In the genomic region with DNA sequence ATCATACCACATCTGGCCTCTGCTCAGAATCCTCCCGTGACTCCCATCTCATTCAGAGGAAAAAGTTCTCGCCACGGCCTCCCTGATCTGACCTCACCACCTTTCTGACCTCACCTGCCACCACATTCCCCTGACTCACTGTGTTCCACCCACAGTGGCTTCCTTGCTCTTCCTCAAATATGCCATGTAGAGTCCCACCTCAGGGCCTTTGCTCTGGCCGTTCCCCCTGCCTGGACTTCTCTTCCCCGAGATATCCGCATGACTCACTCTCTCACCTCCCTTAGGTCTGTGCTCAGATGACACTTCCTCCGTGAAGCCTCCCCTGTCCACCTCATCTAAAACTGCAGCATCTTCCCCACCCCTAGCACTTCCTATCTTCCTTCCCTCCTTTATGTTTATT, we compare ENCODE assay signal across 21 cellular contexts. TPM values are rescaled to one million over a fixed set of nuclear protein-coding genes. Genes with fewer than 3 reads are reported as not detected.
A peak's percentile ranks its signal among the peaks of the same experiment; 100 is the strongest.
DNase-seq lines count a peak whose midpoint lies in the region; ATAC-seq and TF ChIP-seq lines count a peak whose summit lies in the region.
"Had no signal": no experiment of that assay in that cellular context is flagged by ENCODE, and none has a peak within 500 bp of the region (broad histone marks: within the 10 kb centered on the region; RNA-seq: fewer than 3 reads in every experiment).

No MANE protein-coding gene starts in this region.

- no peaks in the 10 kb centered on the region for H3K36me3 Mint-ChIP-seq in activated naive CD4-positive, alpha-beta T cell treated with anti-CD3 and anti-CD28 coated beads, Interleukin-2, amount 50 U/mL, for 24 hours
- H3K36me3 Mint-ChIP-seq in WTC11 (no peaks in the 10 kb centered on the region), neural progenitor cell (peaks cover 2% of the 10 kb centered on the region)
- H3K36me3 Mint-ChIP-seq: memory B cell, natural killer cell had no signal

- H2AFZ ChIP-seq in neural progenitor cell (replicated peaks), result no peak overlapping the region

- no peak overlapping the region for H3K4me2 ChIP-seq in neural progenitor cell

- H3K9me3 Mint-ChIP-seq in activated naive CD4-positive, alpha-beta T cell treated with anti-CD3 and anti-CD28 coated beads, Interleukin-2, amount 50 U/mL, for 24 hours, result no peaks in the 10 kb centered on the region
- H3K9me3 Mint-ChIP-seq in WTC11 (no peaks in the 10 kb centered on the region), neural progenitor cell (peaks cover 3% of the 10 kb centered on the region)
- H3K9me3 Mint-ChIP-seq: natural killer cell had no signal

- peaks cover 3% of the 10 kb centered on the region for H3K4me1 ChIP-seq in neural progenitor cell

- H3K9ac ChIP-seq in neural progenitor cell, result no peak overlapping the region

- H3K27ac Mint-ChIP-seq in activated naive CD4-positive, alpha-beta T cell treated with anti-CD3 and anti-CD28 coated beads, Interleukin-2, amount 50 U/mL, for 24 hours, result peak overlapping the region; percentile 42
- H3K27ac Mint-ChIP-seq in WTC11 (peak overlapping the region; percentile 55), neural progenitor cell (no peak overlapping the region)

- ATAC-seq in WTC11 (no peak), GM18858 (IDR thresholded peaks at IDR 0.05; ENCODE audit: unreplicated experiment) (no peak)
- ATAC-seq: heart right ventricle, Right ventricle myocardium inferior had no signal

- peaks cover 26% of the 10 kb centered on the region for H3F3A ChIP-seq in neural progenitor cell (ENCODE audit: low read depth)

- no peaks in the 10 kb centered on the region for H3K79me2 ChIP-seq in neural progenitor cell (ENCODE audit: low read depth)

- H3K36me3 ChIP-seq in neural progenitor cell, result no peaks in the 10 kb centered on the region
- H3K36me3 ChIP-seq: heart right ventricle had no signal

- H3K27me3 Mint-ChIP-seq in activated naive CD4-positive, alpha-beta T cell treated with anti-CD3 and anti-CD28 coated beads, Interleukin-2, amount 50 U/mL, for 24 hours, result no peaks in the 10 kb centered on the region
- H3K27me3 Mint-ChIP-seq in WTC11 (ENCODE audit: low read depth) (no peaks in the 10 kb centered on the region; the same call in 1 of the 2 replicates), neural progenitor cell (ENCODE audit: insufficient read depth, low read depth) (peaks cover 2% of the 10 kb centered on the region)
- H3K27me3 Mint-ChIP-seq: memory B cell had no signal

- no peak overlapping the region for H3K4me3 ChIP-seq in neural progenitor cell
- H3K4me3 ChIP-seq: heart right ventricle, skin epidermis had no signal

- no peak for DNase-seq in activated naive CD4-positive, alpha-beta T cell (lab: John Stamatoyannopoulos, UW)
- peak; percentile 15 for DNase-seq in HK-2 (ENCODE audit: unreplicated experiment)
- DNase-seq in WTC11 (ENCODE audit: low spot score), result no peak
- peak; percentile 8 for DNase-seq in neural progenitor cell (ENCODE audit: low spot score)
- DNase-seq in inferior parietal cortex (ENCODE audit: extremely low spot score), result no peak
- no peak for DNase-seq in activated CD4-positive, CD25-positive, alpha-beta regulatory T cell treated with anti-CD3 and anti-CD28 coated beads, Interleukin-2, amount 50 U/mL, for 72 hours
- DNase-seq: activated gamma-delta T cell; COR-L47; EL; HCEC 1CT; heart right ventricle; natural killer cell; NCI-H1436 treated with DMSO at 0.1 percent for 48 hours; stimulated activated CD4-positive, alpha-beta T cell treated with anti-CD3 and anti-CD28 coated beads, Interleukin-4, amount 100 ng/mL, for 24 hours; substantia nigra; SW 1271 had no signal

- no peaks in the 10 kb centered on the region for H3K9me3 ChIP-seq in neural progenitor cell (ENCODE audit: low read depth)
- H3K9me3 ChIP-seq: heart right ventricle had no signal

- H3K27me3 ChIP-seq in neural progenitor cell, result no peaks in the 10 kb centered on the region

- H3K4me1 Mint-ChIP-seq in activated naive CD4-positive, alpha-beta T cell treated with anti-CD3 and anti-CD28 coated beads, Interleukin-2, amount 50 U/mL, for 24 hours, result peaks cover 18% of the 10 kb centered on the region
- peaks cover 17% of the 10 kb centered on the region for H3K4me1 Mint-ChIP-seq in WTC11
- peaks cover 5% of the 10 kb centered on the region for H3K4me1 Mint-ChIP-seq in neural progenitor cell

- no peak overlapping the region for H3K27ac ChIP-seq in neural progenitor cell
- H3K27ac ChIP-seq: heart right ventricle, skin epidermis had no signal

- POLR2A ChIA-PET in WTC11 (lab: Charles Lee), result no interaction called here

- H4K20me1 ChIP-seq in neural progenitor cell (ENCODE audit: low read depth), result peaks cover 4% of the 10 kb centered on the region

- CTCF ChIA-PET in WTC11 (lab: Charles Lee), result no interaction called here

- no peak overlapping the region for H3K4me3 Mint-ChIP-seq in activated naive CD4-positive, alpha-beta T cell treated with anti-CD3 and anti-CD28 coated beads, Interleukin-2, amount 50 U/mL, for 24 hours
- no peak overlapping the region for H3K4me3 Mint-ChIP-seq in WTC11
- no peak overlapping the region for H3K4me3 Mint-ChIP-seq in neural progenitor cell
- H3K4me3 Mint-ChIP-seq: memory B cell, natural killer cell had no signal

- no peak for TF ChIP-seq CTCF in WTC11 (IDR thresholded peaks at IDR 0.05)
- TF ChIP-seq CTCF in neural progenitor cell (IDR thresholded peaks at IDR 0.05), result no peak

TF ChIP-seq in WTC11, 78 proteins besides CTCF, POLR2A, EP300 and RAD21 (continues in another document):
- TF ChIP-seq ZNF138 (CRISPR knock-in tag; conservative IDR thresholded peaks at IDR 0.05), result no peak
- no peak for TF ChIP-seq ELF4 (CRISPR knock-in tag; IDR thresholded peaks at IDR 0.05; ENCODE audit: low read depth)
- TF ChIP-seq ETV6 (CRISPR knock-in tag; IDR thresholded peaks at IDR 0.05), result no peak
- TF ChIP-seq, protein P1, sequence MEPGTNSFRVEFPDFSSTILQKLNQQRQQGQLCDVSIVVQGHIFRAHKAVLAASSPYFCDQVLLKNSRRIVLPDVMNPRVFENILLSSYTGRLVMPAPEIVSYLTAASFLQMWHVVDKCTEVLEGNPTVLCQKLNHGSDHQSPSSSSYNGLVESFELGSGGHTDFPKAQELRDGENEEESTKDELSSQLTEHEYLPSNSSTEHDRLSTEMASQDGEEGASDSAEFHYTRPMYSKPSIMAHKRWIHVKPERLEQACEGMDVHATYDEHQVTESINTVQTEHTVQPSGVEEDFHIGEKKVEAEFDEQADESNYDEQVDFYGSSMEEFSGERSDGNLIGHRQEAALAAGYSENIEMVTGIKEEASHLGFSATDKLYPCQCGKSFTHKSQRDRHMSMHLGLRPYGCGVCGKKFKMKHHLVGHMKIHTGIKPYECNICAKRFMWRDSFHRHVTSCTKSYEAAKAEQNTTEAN (CRISPR knock-in tag; IDR thresholded peaks at IDR 0.05), result no peak
- no peak for TF ChIP-seq EMX1 (CRISPR knock-in tag; IDR thresholded peaks at IDR 0.05)
- TF ChIP-seq NR1H2 (CRISPR knock-in tag; IDR thresholded peaks at IDR 0.05), result no peak
- TF ChIP-seq, protein P2, sequence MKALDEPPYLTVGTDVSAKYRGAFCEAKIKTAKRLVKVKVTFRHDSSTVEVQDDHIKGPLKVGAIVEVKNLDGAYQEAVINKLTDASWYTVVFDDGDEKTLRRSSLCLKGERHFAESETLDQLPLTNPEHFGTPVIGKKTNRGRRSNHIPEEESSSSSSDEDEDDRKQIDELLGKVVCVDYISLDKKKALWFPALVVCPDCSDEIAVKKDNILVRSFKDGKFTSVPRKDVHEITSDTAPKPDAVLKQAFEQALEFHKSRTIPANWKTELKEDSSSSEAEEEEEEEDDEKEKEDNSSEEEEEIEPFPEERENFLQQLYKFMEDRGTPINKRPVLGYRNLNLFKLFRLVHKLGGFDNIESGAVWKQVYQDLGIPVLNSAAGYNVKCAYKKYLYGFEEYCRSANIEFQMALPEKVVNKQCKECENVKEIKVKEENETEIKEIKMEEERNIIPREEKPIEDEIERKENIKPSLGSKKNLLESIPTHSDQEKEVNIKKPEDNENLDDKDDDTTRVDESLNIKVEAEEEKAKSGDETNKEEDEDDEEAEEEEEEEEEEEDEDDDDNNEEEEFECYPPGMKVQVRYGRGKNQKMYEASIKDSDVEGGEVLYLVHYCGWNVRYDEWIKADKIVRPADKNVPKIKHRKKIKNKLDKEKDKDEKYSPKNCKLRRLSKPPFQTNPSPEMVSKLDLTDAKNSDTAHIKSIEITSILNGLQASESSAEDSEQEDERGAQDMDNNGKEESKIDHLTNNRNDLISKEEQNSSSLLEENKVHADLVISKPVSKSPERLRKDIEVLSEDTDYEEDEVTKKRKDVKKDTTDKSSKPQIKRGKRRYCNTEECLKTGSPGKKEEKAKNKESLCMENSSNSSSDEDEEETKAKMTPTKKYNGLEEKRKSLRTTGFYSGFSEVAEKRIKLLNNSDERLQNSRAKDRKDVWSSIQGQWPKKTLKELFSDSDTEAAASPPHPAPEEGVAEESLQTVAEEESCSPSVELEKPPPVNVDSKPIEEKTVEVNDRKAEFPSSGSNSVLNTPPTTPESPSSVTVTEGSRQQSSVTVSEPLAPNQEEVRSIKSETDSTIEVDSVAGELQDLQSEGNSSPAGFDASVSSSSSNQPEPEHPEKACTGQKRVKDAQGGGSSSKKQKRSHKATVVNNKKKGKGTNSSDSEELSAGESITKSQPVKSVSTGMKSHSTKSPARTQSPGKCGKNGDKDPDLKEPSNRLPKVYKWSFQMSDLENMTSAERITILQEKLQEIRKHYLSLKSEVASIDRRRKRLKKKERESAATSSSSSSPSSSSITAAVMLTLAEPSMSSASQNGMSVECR (CRISPR knock-in tag; IDR thresholded peaks at IDR 0.05; ENCODE audit: borderline replicate concordance), result no peak
- TF ChIP-seq, protein P3, sequence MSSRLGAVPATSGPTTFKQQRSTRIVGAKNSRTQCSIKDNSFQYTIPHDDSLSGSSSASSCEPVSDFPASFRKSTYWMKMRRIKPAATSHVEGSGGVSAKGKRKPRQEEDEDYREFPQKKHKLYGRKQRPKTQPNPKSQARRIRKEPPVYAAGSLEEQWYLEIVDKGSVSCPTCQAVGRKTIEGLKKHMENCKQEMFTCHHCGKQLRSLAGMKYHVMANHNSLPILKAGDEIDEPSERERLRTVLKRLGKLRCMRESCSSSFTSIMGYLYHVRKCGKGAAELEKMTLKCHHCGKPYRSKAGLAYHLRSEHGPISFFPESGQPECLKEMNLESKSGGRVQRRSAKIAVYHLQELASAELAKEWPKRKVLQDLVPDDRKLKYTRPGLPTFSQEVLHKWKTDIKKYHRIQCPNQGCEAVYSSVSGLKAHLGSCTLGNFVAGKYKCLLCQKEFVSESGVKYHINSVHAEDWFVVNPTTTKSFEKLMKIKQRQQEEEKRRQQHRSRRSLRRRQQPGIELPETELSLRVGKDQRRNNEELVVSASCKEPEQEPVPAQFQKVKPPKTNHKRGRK (CRISPR knock-in tag; IDR thresholded peaks at IDR 0.05; ENCODE audit: borderline replicate concordance), result no peak
- TF ChIP-seq ZNF317 (CRISPR knock-in tag; IDR thresholded peaks at IDR 0.05; ENCODE audit: borderline replicate concordance, low read depth), result no peak
- no peak for TF ChIP-seq TEAD1 (CRISPR knock-in tag; IDR thresholded peaks at IDR 0.05)

RNA-seq across cellular contexts. Expression of a gene that starts 7.2 kb away (rescaled TPM):
- total RNA-seq in WTC11 (2021), result 14.6 to 17.9 TPM (median 16.2 TPM) in 3 replicates
- 35.5 and 37.1 TPM in 2 replicates for total RNA-seq in neural progenitor cell (ENCODE audit: low replicate concordance)

RNA-seq across cellular contexts. Expression of a gene that starts 19.0 kb away (rescaled TPM):
- total RNA-seq in WTC11 (2021), result 13.4 to 14.9 TPM (median 14.0 TPM) in 3 replicates
- total RNA-seq in neural progenitor cell (ENCODE audit: low replicate concordance), result 19.0 and 30.9 TPM in 2 replicates

RNA-seq across cellular contexts. Expression of a gene that starts 26.4 kb away (rescaled TPM):
- 7.3 to 11.0 TPM (median 9.3 TPM) in 3 replicates for total RNA-seq in WTC11 (2021)
- total RNA-seq in neural progenitor cell (ENCODE audit: low replicate concordance), result 6.3 and 13.2 TPM in 2 replicates

Comparison
In these comparisons a context has a peak if more than half of its experiments do, and no peak if none do; other contexts are left out.
1. DNase-seq: peak in HK-2 (single experiment) and neural progenitor cell (single experiment); none in activated naive CD4-positive, alpha-beta T cell (0 of 4), WTC11 (single experiment), inferior parietal cortex (single experiment) and activated CD4-positive, CD25-positive, alpha-beta regulatory T cell treated with anti-CD3 and anti-CD28 coated beads, Interleukin-2, amount 50 U/mL, for 72 hours (single experiment).